ENCODE assay signal across 10 cellular contexts in genomic region chr4:120862432-120862831, GRCh38.
"Had no signal": no experiment of that assay in that cellular context is flagged by ENCODE, and none has a peak within 500 bp of the region (broad histone marks: within the 10 kb centered on the region; RNA-seq: fewer than 3 reads in every experiment).

No MANE protein-coding gene starts in this region.

- H3K27ac Mint-ChIP-seq: HFFc6 had no signal

- H3K4me3 ChIP-seq: HAP-1, K562 had no signal

- H3K4me3 Mint-ChIP-seq: HFFc6 had no signal

- DNase-seq: GOT3, H7, HFFc6, IMR-90, KG1 had no signal

- ATAC-seq: HCT116, K562 had no signal

- H3K36me3 ChIP-seq: HAP-1 had no signal

- FAIRE-seq: HTR-8/SVneo, K562 had no signal

- H3K4me1 ChIP-seq: HAP-1 had no signal

- H3K9me3 ChIP-seq: HAP-1 had no signal

- H3K9me3 Mint-ChIP-seq: HFFc6 had no signal

- H3K27ac ChIP-seq: HL-60 had no signal
